Comparison of ENCODE assay signal across 14 cellular contexts in the genomic region with DNA sequence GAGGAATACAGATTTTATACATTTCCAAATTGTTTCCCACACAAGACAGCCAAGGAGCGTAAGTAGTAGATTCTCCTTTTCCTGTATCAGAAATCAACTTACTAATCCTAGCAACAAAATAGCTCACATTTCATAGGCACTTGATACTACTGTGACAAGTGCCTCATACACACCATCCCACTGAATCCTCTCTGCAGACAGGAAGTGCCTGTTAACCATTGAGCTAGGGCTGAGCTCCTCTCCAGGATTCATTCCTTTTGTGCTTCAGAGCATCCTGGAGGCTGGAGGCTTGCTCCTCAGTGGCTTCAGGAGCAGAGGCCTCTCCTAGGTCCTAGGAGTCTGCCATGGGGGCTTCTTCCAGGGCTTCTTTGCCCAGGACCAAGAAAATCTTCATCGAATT. TPM values are rescaled to one million over a fixed set of nuclear protein-coding genes. Genes with fewer than 3 reads are reported as not detected.
A peak's percentile ranks its signal among the peaks of the same experiment; 100 is the strongest.
DNase-seq lines count a peak whose midpoint lies in the region; ATAC-seq, FAIRE-seq and TF ChIP-seq lines count a peak whose summit lies in the region.
"Had no signal": no experiment of that assay in that cellular context is flagged by ENCODE, and none has a peak within 500 bp of the region (broad histone marks: within the 10 kb centered on the region; RNA-seq: fewer than 3 reads in every experiment).

No MANE protein-coding gene starts in this region.

- H2AFZ ChIP-seq in Loucy (ENCODE audit: low read length), result peak overlapping the region; percentile 42
- H2AFZ ChIP-seq in H1 (ENCODE audit: low read length), result peak overlapping the region; percentile 15; the same call in 1 of the 2 replicates

- H3K4ac ChIP-seq in H1 (replicated peaks; ENCODE audit: insufficient read length, low read depth, low read length), result no peak overlapping the region

- no peak for FAIRE-seq in H1 (lab: Jason Lieb, UNC)
- FAIRE-seq: GM12892 had no signal

- TF ChIP-seq CTCF in Loucy (conservative IDR thresholded peaks at IDR 0.05; ENCODE audit: low read length) (no peak), H1 (IDR thresholded peaks at IDR 0.05; ENCODE audit: control extremely low read depth in 1 of 3, insufficient read depth in 1 of 3, low read depth in 1 of 3, low read length in 3 of 3) (no peak)

- no peaks in the 10 kb centered on the region for H3K23me2 ChIP-seq in H1 (ENCODE audit: low read depth, low read length)

- POLR2A ChIA-PET in H1 (lab: Charles Lee; ENCODE audit: partially characterized antibody), result no interaction called here

- in situ Hi-C loops in ACHN (cut with HindIII; ENCODE audit: low pct_ligation_motif_present, low pct_unique_long_range_greater_than_20kb, low sequenced_read_pairs), result no loop called here

- no peak overlapping the region for H3K23ac ChIP-seq in H1 (ENCODE audit: insufficient read length)

- CTCF ChIA-PET in H1 (lab: Charles Lee; ENCODE audit: partially characterized antibody), result interaction anchor here (0.6 to 1.6 kb wide), 3 partner anchors 10 to 188 kb away, joined by 3 to 4 read pairs (median 3); no protein-coding TSS in a partner anchor

- no peak overlapping the region for H2BK20ac ChIP-seq in H1 (ENCODE audit: low read length)

- H4K20me1 ChIP-seq in Loucy (ENCODE audit: insufficient read depth, low read length, poor library complexity, severe bottlenecking) (no peaks in the 10 kb centered on the region), H1 (replicated peaks in 1 of 2; ENCODE audit: control insufficient read depth in 1 of 2, insufficient read depth in 2 of 2, low read length in 2 of 2) (no peaks in the 10 kb centered on the region)

- H2BK5ac ChIP-seq in H1 (ENCODE audit: low read depth, low read length), result no peak overlapping the region

- no peak overlapping the region for H4K8ac ChIP-seq in H1 (ENCODE audit: extremely low read depth, insufficient read depth, low read length)

- H3K36me3 ChIP-seq in Loucy (ENCODE audit: insufficient read depth, low read length) (no peaks in the 10 kb centered on the region), H1 (ENCODE audit: control insufficient read depth in 2 of 4, insufficient read depth in 4 of 4, low read length in 3 of 4) (no peaks in the 10 kb centered on the region)

- no peak overlapping the region for H2BK15ac ChIP-seq in H1 (ENCODE audit: low read length)

- no peaks in the 10 kb centered on the region for H3K79me2 ChIP-seq in Loucy (ENCODE audit: insufficient read depth, low read length)
- no peaks in the 10 kb centered on the region for H3K79me2 ChIP-seq in H1 (ENCODE audit: control insufficient read depth in 1 of 2, insufficient read depth in 2 of 2, low read length in 2 of 2)

- H3K4me2 ChIP-seq in Loucy (ENCODE audit: low read depth, low read length, poor library complexity, severe bottlenecking) (no peak overlapping the region), H1 (ENCODE audit: insufficient read depth in 1 of 2, low read depth in 2 of 2, low read length in 2 of 2) (no peak overlapping the region)

- no peak overlapping the region for H3K18ac ChIP-seq in H1 (ENCODE audit: extremely low read depth, low read length)

- no peak overlapping the region for H2BK12ac ChIP-seq in H1 (ENCODE audit: low read depth, low read length)

- no peaks in the 10 kb centered on the region for H3K27me3 ChIP-seq in Loucy (ENCODE audit: insufficient read depth, low read length, poor library complexity, severe bottlenecking)
- peaks cover 0 to under 1% (median 0%) of the 10 kb centered on the region in 4 experiments; a peak in 2 of 7 replicates for H3K27me3 ChIP-seq in H1 (replicated peaks in 1 of 4; ENCODE audit: control insufficient read depth in 3 of 4, extremely low read depth in 1 of 4, insufficient read depth in 3 of 4, low read length in 3 of 4)

- no peak overlapping the region for H2BK120ac ChIP-seq in H1 (replicated peaks; ENCODE audit: low read depth, low read length)

- no peaks in the 10 kb centered on the region for H3K79me1 ChIP-seq in H1 (ENCODE audit: low read depth, low read length)

- H3K9me3 ChIP-seq in Loucy (ENCODE audit: insufficient read depth, low read depth, low read length), result no peaks in the 10 kb centered on the region
- H3K9me3 ChIP-seq in H1 (ENCODE audit: insufficient read depth in 2 of 2, low read depth in 1 of 2, low read length in 1 of 2), result 0 out of 4 replicates have a peak, but pooled peaks cover 0 to 2% of the 10 kb centered on the region in 2 experiments

- no peak overlapping the region for H3K56ac ChIP-seq in H1 (replicated peaks; ENCODE audit: insufficient read length, low read depth, low read length)

- H3K4me3 ChIP-seq in Loucy (ENCODE audit: low read length, poor library complexity, severe bottlenecking), result no peak overlapping the region
- no peak overlapping the region for H3K4me3 ChIP-seq in H1 (ENCODE audit: extremely low read depth in 1 of 4, insufficient read depth in 2 of 4, low read depth in 3 of 4, low read length in 4 of 4)
- H3K4me3 ChIP-seq: SK-N-MC had no signal

- no peak overlapping the region for H2AK5ac ChIP-seq in H1 (ENCODE audit: low read depth, low read length)

- no peaks in the 10 kb centered on the region for H3K9me2 ChIP-seq in Loucy (replicated peaks; ENCODE audit: low read depth, low read length)

- H3K14ac ChIP-seq in H1 (ENCODE audit: insufficient read length), result no peak overlapping the region

- DNase-seq in ACHN (peak; percentile 17), DMS79 (lab: John Stamatoyannopoulos, UW) (peak; percentile 43), H1 (ENCODE audit: low read depth in 1 of 2, low spot score in 2 of 2) (no peak)
- no peak for DNase-seq in stimulated activated CD4-positive, alpha-beta T cell treated with anti-CD3 and anti-CD28 coated beads, Interleukin-4, amount 100 ng/mL, for 24 hours
- DNase-seq: CD4-positive, alpha-beta T cell; NCI-H1048; NCI-H146; NCI-H526 had no signal

- H4K91ac ChIP-seq in H1 (replicated peaks; ENCODE audit: insufficient read length, low read length), result no peak overlapping the region

- 88% methylated on average over 2 of the region's 2 CpGs; no CpG with 5 or more reads in 1 of the 2 experiments for WGBS in H1 (ENCODE audit: extremely low coverage in 1 of 2, insufficient coverage in 1 of 2, insufficient read length in 1 of 2, insufficient replicate concordance in 2 of 2, low coverage in 1 of 2, low lambda C conversion rate in 2 of 2, missing lambda C conversion rate in 1 of 2), 2 experiments

- TF ChIP-seq EP300 in H1 (IDR thresholded peaks at IDR 0.05; ENCODE audit: borderline replicate concordance in 1 of 2, low read depth in 2 of 2, low read length in 2 of 2), result no peak

- H3K4me1 ChIP-seq in Loucy (ENCODE audit: insufficient read depth, low read length, poor library complexity, severe bottlenecking), result peaks cover 4% of the 10 kb centered on the region
- no peaks in the 10 kb centered on the region for H3K4me1 ChIP-seq in H1 (replicated peaks in 1 of 4; ENCODE audit: control insufficient read depth in 3 of 4, insufficient read depth in 4 of 4, low read length in 3 of 4)

- no peak overlapping the region for H3K27ac ChIP-seq in H1 (ENCODE audit: low read depth, low read length)
- H3K27ac ChIP-seq: SK-N-MC had no signal

- no peaks in the 10 kb centered on the region for H3F3A ChIP-seq in Loucy (ENCODE audit: low read depth)

- ATAC-seq in GM21390 (IDR thresholded peaks at IDR 0.05; ENCODE audit: unreplicated experiment), result no peak
- ATAC-seq in GM19395 (IDR thresholded peaks at IDR 0.05; ENCODE audit: unreplicated experiment), result no peak

- no peak for TF ChIP-seq RAD21 in H1 (IDR thresholded peaks at IDR 0.05 in 1 of 2, conservative IDR thresholded peaks at IDR 0.05 in 1 of 2; ENCODE audit: low read depth in 2 of 2, low read length in 2 of 2)

- no peak overlapping the region for H4K5ac ChIP-seq in H1 (ENCODE audit: insufficient read length, low read depth, low read length)

- TF ChIP-seq POLR2A in H1 (IDR thresholded peaks at IDR 0.05; ENCODE audit: control extremely low read depth in 1 of 2, low read depth in 2 of 2, low read length in 2 of 2), result no peak

- H3K9ac ChIP-seq in Loucy (ENCODE audit: low read depth, low read length, poor library complexity, severe bottlenecking) (no peak overlapping the region), H1 (replicated peaks in 1 of 4; ENCODE audit: extremely low read depth in 1 of 4, low read depth in 3 of 4, low read length in 3 of 4) (no peak overlapping the region)

TF ChIP-seq in H1, 55 proteins besides CTCF, POLR2A, EP300 and RAD21 (continues in another document):
- TF ChIP-seq GTF2F1 (IDR thresholded peaks at IDR 0.05; ENCODE audit: borderline replicate concordance, low read depth, low read length) (no peak), BCL11A (IDR thresholded peaks at IDR 0.05; ENCODE audit: low read depth in 2 of 2, low read length in 2 of 2) (no peak), SAP30 (IDR thresholded peaks at IDR 0.05; ENCODE audit: insufficient read depth, insufficient replicate concordance, low read length) (no peak), TEAD4 (IDR thresholded peaks at IDR 0.05; ENCODE audit: low read depth, low read length) (no peak), PHF8 (conservative IDR thresholded peaks at IDR 0.05; ENCODE audit: low read depth, low read length) (no peak), CHD2 (IDR thresholded peaks at IDR 0.05; ENCODE audit: low read length) (no peak)
- TF ChIP-seq, protein P1, sequence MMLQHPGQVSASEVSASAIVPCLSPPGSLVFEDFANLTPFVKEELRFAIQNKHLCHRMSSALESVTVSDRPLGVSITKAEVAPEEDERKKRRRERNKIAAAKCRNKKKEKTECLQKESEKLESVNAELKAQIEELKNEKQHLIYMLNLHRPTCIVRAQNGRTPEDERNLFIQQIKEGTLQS (IDR thresholded peaks at IDR 0.05; ENCODE audit: insufficient read depth, low read depth, low read length), result no peak

RNA-seq across cellular contexts. Expression of a gene that starts 20.8 kb away (rescaled TPM):
- 0.74 and 0.94 TPM in 2 replicates for total RNA-seq in H1 (2021; fragmentation: NEBNext Ultra II Directional; extraction: Animal tissue kit (Norgen Biotek cat#: 25700))
- 0.25 and 0.44 TPM in 2 replicates for polyA plus RNA-seq in H1 (2011; rRNA removed)
- polyA plus RNA-seq in H1 (2011; cell fraction: cytosol; rRNA removed), result 0.44 TPM
- polyA plus RNA-seq in H1 (2011; cell fraction: nucleus; rRNA removed), result 0.86 TPM
- 0.76 to 1.6 TPM (median 1.3 TPM) in 4 replicates for polyA plus RNA-seq in H1 (2012, experiment 1 of 2)
- 0.21 TPM for polyA plus RNA-seq in H1 (2012, experiment 2 of 2)
- 0.65 TPM for polyA plus RNA-seq in H1 (2013, experiment 1 of 2)
- polyA plus RNA-seq in H1 (2013, experiment 2 of 2), result 0.68 TPM
- 1.1 and 1.9 TPM in 2 replicates for polyA minus RNA-seq in H1 (2011; rRNA and poly(A)+ RNA removed)
- not detected for polyA minus RNA-seq in H1 (2011; cell fraction: cytosol; rRNA and poly(A)+ RNA removed)
- 3.0 TPM for polyA minus RNA-seq in H1 (2011; cell fraction: nucleus; rRNA and poly(A)+ RNA removed)
- total RNA-seq: HT1080 had no signal

RNA-seq across cellular contexts. Expression of a gene that starts 53.8 kb away (rescaled TPM):
- 56.9 and 60.1 TPM in 2 replicates for total RNA-seq in H1 (2021; fragmentation: NEBNext Ultra II Directional; extraction: Animal tissue kit (Norgen Biotek cat#: 25700))
- 7.3 and 12.5 TPM in 2 replicates for polyA plus RNA-seq in H1 (2011; rRNA removed)
- 15.1 TPM for polyA plus RNA-seq in H1 (2011; cell fraction: cytosol; rRNA removed)
- polyA plus RNA-seq in H1 (2011; cell fraction: nucleus; rRNA removed), result 15.3 TPM
- 14.6 to 30.6 TPM (median 18.9 TPM) in 4 replicates for polyA plus RNA-seq in H1 (2012, experiment 1 of 2)
- polyA plus RNA-seq in H1 (2012, experiment 2 of 2), result 1.5 TPM
- polyA plus RNA-seq in H1 (2013, experiment 1 of 2), result 25.4 TPM
- 24.7 TPM for polyA plus RNA-seq in H1 (2013, experiment 2 of 2)
- polyA minus RNA-seq in H1 (2011; rRNA and poly(A)+ RNA removed), result 50.2 and 61.1 TPM in 2 replicates
- polyA minus RNA-seq in H1 (2011; cell fraction: cytosol; rRNA and poly(A)+ RNA removed), result 17.4 TPM
- 32.4 TPM for polyA minus RNA-seq in H1 (2011; cell fraction: nucleus; rRNA and poly(A)+ RNA removed)

Comparison
In these comparisons a context has a peak if more than half of its experiments do, and no peak if none do; other contexts are left out.
1. DNase-seq: peak in ACHN (single experiment) and DMS79 (single experiment); none in H1 (0 of 2) and stimulated activated CD4-positive, alpha-beta T cell treated with anti-CD3 and anti-CD28 coated beads, Interleukin-4, amount 100 ng/mL, for 24 hours (single experiment).